ENCODE assay signal across 1 cellular context in the genomic region with DNA sequence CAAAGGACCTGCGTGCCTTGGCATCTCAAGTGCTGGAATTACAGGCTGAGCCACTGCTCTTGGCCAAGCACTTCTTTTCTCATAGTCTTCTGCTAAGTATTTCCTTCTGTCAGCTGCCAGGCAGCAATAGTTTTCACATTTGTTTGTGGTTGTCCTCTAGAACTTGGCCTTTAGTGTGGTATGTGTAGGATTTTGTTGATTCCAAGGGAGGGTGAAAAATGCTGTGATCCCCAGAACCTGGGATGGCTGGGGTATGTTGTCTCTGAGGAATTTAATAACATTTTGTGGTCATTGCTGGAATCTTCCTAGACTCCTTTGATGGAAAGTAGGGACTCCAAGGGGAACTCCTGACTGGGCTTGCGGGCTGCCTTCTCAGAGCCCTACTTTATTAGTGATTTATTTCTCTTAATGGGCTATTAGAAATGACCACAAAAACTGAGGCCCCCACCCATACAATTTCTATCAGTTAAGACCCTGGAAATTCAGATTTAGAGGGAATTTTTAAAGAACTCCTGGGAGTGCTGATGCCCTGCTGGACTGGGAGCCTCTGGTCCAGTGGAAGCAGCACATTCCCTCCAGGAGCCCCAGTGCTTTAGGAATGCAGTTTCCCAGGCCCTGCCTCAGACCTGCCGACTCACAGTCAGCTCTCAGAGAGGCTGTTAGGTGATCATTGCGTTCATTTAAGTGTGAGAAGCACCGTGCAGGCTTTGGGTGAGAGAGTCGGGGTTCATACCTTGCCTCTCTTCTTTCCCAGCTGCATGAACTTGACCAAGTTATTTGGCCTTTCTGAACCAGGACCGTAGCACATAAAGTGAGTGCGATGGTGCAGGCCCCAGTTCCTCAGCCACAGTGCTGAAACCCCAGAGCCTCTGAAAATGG.
TF ChIP-seq lines count a peak whose summit lies in the region.

No MANE protein-coding gene starts in this region.

TF ChIP-seq in SK-N-SH, 30 proteins besides CTCF, POLR2A, EP300 and RAD21 (continued from another document):
- TF ChIP-seq SMC3 (IDR thresholded peaks at IDR 0.05; ENCODE audit: low read depth, low read length) (no peak), FOSL2 (IDR thresholded peaks at IDR 0.05; ENCODE audit: borderline replicate concordance, low read depth) (0 out of 2 replicates have a peak, but pooled peaks have one; percentile 2), FOXJ3 (CRISPR knock-in tag; IDR thresholded peaks at IDR 0.05) (no peak), POLR2AphosphoS5 (IDR thresholded peaks at IDR 0.05; ENCODE audit: low read depth, low read length) (peak; percentile 39; the same call in 1 of the 2 replicates), TCF12 (IDR thresholded peaks at IDR 0.05) (peak; percentile 82), GATA2 (CRISPR knock-in tag; IDR thresholded peaks at IDR 0.05) (no peak), ELF1 (IDR thresholded peaks at IDR 0.05) (0 out of 2 replicates have a peak, but pooled peaks have one; percentile 2), EZH2phosphoT487 (IDR thresholded peaks at IDR 0.05; ENCODE audit: borderline replicate concordance, low read depth) (no peak), MEF2A (IDR thresholded peaks at IDR 0.05; ENCODE audit: borderline replicate concordance, low read depth) (no peak), FOXM1 (IDR thresholded peaks at IDR 0.05; ENCODE audit: low read depth) (no peak), YY1 (IDR thresholded peaks at IDR 0.05; ENCODE audit: low read depth) (no peak), JUND (IDR thresholded peaks at IDR 0.05) (no peak), SIN3A (IDR thresholded peaks at IDR 0.05; ENCODE audit: borderline replicate concordance, low read depth, low read length) (0 out of 2 replicates have a peak, but pooled peaks have one; percentile 28), NRF1 (IDR thresholded peaks at IDR 0.05; ENCODE audit: low read depth, low read length) (no peak), NFIC (IDR thresholded peaks at IDR 0.05; ENCODE audit: borderline replicate concordance) (peak; percentile 33; the same call in 1 of the 2 replicates), TAF1 (IDR thresholded peaks at IDR 0.05; ENCODE audit: borderline replicate concordance, low read depth, low read length) (no peak), RCOR1 (IDR thresholded peaks at IDR 0.05; ENCODE audit: low read length) (no peak), CHD2 (IDR thresholded peaks at IDR 0.05; ENCODE audit: low read length, partially characterized antibody) (no peak), RFX5 (IDR thresholded peaks at IDR 0.05; ENCODE audit: low read length) (no peak), RXRA (IDR thresholded peaks at IDR 0.05; ENCODE audit: borderline replicate concordance, low read depth) (no peak), TEAD4 (IDR thresholded peaks at IDR 0.05; ENCODE audit: borderline replicate concordance, insufficient read depth) (peak; percentile 21; the same call in 1 of the 2 replicates)
- TF ChIP-seq, protein P1, sequence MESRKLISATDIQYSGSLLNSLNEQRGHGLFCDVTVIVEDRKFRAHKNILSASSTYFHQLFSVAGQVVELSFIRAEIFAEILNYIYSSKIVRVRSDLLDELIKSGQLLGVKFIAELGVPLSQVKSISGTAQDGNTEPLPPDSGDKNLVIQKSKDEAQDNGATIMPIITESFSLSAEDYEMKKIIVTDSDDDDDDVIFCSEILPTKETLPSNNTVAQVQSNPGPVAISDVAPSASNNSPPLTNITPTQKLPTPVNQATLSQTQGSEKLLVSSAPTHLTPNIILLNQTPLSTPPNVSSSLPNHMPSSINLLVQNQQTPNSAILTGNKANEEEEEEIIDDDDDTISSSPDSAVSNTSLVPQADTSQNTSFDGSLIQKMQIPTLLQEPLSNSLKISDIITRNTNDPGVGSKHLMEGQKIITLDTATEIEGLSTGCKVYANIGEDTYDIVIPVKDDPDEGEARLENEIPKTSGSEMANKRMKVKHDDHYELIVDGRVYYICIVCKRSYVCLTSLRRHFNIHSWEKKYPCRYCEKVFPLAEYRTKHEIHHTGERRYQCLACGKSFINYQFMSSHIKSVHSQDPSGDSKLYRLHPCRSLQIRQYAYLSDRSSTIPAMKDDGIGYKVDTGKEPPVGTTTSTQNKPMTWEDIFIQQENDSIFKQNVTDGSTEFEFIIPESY (IDR thresholded peaks at IDR 0.05; ENCODE audit: borderline replicate concordance, low read depth) = no peak
- TF ChIP-seq, protein P2, sequence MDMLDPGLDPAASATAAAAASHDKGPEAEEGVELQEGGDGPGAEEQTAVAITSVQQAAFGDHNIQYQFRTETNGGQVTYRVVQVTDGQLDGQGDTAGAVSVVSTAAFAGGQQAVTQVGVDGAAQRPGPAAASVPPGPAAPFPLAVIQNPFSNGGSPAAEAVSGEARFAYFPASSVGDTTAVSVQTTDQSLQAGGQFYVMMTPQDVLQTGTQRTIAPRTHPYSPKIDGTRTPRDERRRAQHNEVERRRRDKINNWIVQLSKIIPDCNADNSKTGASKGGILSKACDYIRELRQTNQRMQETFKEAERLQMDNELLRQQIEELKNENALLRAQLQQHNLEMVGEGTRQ (IDR thresholded peaks at IDR 0.05; ENCODE audit: borderline replicate concordance, low read depth, low read length) = no peak
- TF ChIP-seq, protein P3, sequence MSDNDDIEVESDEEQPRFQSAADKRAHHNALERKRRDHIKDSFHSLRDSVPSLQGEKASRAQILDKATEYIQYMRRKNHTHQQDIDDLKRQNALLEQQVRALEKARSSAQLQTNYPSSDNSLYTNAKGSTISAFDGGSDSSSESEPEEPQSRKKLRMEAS (IDR thresholded peaks at IDR 0.05; ENCODE audit: low read depth) = no peak
- TF ChIP-seq, protein P4, sequence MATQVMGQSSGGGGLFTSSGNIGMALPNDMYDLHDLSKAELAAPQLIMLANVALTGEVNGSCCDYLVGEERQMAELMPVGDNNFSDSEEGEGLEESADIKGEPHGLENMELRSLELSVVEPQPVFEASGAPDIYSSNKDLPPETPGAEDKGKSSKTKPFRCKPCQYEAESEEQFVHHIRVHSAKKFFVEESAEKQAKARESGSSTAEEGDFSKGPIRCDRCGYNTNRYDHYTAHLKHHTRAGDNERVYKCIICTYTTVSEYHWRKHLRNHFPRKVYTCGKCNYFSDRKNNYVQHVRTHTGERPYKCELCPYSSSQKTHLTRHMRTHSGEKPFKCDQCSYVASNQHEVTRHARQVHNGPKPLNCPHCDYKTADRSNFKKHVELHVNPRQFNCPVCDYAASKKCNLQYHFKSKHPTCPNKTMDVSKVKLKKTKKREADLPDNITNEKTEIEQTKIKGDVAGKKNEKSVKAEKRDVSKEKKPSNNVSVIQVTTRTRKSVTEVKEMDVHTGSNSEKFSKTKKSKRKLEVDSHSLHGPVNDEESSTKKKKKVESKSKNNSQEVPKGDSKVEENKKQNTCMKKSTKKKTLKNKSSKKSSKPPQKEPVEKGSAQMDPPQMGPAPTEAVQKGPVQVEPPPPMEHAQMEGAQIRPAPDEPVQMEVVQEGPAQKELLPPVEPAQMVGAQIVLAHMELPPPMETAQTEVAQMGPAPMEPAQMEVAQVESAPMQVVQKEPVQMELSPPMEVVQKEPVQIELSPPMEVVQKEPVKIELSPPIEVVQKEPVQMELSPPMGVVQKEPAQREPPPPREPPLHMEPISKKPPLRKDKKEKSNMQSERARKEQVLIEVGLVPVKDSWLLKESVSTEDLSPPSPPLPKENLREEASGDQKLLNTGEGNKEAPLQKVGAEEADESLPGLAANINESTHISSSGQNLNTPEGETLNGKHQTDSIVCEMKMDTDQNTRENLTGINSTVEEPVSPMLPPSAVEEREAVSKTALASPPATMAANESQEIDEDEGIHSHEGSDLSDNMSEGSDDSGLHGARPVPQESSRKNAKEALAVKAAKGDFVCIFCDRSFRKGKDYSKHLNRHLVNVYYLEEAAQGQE (IDR thresholded peaks at IDR 0.05; ENCODE audit: low read depth, low read length) = no peak
- TF ChIP-seq, protein P5, sequence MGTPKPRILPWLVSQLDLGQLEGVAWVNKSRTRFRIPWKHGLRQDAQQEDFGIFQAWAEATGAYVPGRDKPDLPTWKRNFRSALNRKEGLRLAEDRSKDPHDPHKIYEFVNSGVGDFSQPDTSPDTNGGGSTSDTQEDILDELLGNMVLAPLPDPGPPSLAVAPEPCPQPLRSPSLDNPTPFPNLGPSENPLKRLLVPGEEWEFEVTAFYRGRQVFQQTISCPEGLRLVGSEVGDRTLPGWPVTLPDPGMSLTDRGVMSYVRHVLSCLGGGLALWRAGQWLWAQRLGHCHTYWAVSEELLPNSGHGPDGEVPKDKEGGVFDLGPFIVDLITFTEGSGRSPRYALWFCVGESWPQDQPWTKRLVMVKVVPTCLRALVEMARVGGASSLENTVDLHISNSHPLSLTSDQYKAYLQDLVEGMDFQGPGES (IDR thresholded peaks at IDR 0.05; ENCODE audit: low read depth, low read length) = no peak
- TF ChIP-seq, protein P6, sequence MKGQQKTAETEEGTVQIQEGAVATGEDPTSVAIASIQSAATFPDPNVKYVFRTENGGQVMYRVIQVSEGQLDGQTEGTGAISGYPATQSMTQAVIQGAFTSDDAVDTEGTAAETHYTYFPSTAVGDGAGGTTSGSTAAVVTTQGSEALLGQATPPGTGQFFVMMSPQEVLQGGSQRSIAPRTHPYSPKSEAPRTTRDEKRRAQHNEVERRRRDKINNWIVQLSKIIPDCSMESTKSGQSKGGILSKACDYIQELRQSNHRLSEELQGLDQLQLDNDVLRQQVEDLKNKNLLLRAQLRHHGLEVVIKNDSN (IDR thresholded peaks at IDR 0.05; ENCODE audit: borderline replicate concordance, low read depth) = no peak
